8 cellular contexts compared by ENCODE assay signal in the genomic region with DNA sequence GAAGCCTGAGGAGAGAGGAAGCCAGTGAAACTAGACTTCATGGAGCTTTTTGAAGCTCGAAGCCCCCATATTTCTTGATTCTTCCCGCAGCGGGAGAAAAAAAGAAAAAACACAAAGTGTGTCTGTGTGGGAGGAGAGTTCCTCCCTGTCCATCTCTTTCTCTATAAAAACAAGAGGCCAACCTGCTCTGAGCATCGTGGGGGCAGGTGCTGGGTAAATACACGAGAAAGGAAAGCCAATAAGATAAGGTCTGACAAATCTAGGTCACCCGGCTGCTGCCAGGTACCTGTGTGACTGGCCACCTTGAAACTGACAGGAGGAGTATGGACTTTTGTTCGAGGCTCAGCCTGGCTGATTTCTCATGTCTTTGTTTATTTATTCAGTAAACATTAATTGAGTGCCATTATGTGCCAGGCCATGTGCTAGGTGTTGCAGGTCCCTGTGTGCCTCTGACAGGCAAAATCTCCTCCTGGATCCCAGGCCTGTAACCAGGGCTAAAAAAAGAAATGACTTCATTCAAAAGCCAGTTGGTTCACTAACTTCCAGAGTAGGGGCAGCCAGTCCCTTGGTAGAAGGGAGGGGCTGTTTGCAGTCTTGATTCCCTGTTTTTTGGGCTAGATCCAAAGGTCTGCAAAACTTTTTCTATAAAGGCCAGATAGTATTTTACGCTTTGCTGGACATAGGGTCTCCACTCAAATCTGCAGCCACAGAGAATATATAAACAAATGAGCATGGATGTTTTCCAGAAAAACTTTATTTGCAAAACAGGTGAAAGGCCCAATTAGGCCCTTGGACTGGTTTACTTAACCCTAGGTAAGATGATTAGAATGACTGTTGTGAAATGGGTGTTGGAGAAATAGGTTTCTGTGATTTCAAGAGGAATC. TPM values are rescaled to one million over a fixed set of nuclear protein-coding genes. Genes with fewer than 3 reads are reported as not detected.
DNase-seq lines count a peak whose midpoint lies in the region; ATAC-seq, FAIRE-seq and TF ChIP-seq lines count a peak whose summit lies in the region.

No MANE protein-coding gene starts in this region.

- no TSS peak for BruUV-seq in PC-9 (replicated peaks; lab: Mats Ljungman, UMichigan)

- no peaks in the 10 kb centered on the region for H3K36me3 ChIP-seq in PC-9 (ENCODE audit: low read depth)
- H3K36me3 ChIP-seq in pancreas, result no peaks in the 10 kb centered on the region

- no peak overlapping the region for H3K4me3 ChIP-seq in HL-60 (replicated peaks; ENCODE audit: insufficient read depth, low read length)
- peak overlapping the region; percentile 3; the same call in 1 of the 2 replicates for H3K4me3 ChIP-seq in PC-9
- peak overlapping the region in 1 of 4 donors; percentile 5 for H3K4me3 ChIP-seq in pancreas

- CTCF ChIA-PET in PC-9 (lab: Charles Lee), result no interaction called here

- H3K27ac ChIP-seq in HL-60 (replicated peaks) (peak overlapping the region; percentile 47), PC-9 (peak overlapping the region; percentile 81), pancreas (peak overlapping the region; percentile 65 to 83 (median 76))

- peak overlapping the region in 1 of 6 donors; percentile 18 for H3K27ac Mint-ChIP-seq in immature natural killer cell

- H3K27me3 Mint-ChIP-seq in immature natural killer cell (ENCODE audit: low read depth in 3 of 3), result peaks cover 0 to 7% (median 0%) of the 10 kb centered on the region in 3 donors

- TF ChIP-seq CTCF in HL-60 (IDR thresholded peaks at IDR 0.05; ENCODE audit: insufficient read depth, low read length), result no peak
- TF ChIP-seq CTCF in PC-9 (conservative IDR thresholded peaks at IDR 0.05), result no peak
- no peak for TF ChIP-seq CTCF in pancreas (IDR thresholded peaks at IDR 0.05)

- H3K9me3 ChIP-seq in PC-9 (ENCODE audit: insufficient read depth, low read depth) (no peaks in the 10 kb centered on the region), pancreas (no peaks in the 10 kb centered on the region)

- peak; percentile 84 to 90 (median 87) for ATAC-seq in pancreas
- ATAC-seq in GM21619 (IDR thresholded peaks at IDR 0.05; ENCODE audit: unreplicated experiment), result no peak

- H3K9me3 Mint-ChIP-seq in immature natural killer cell, result no peaks in the 10 kb centered on the region

- no peak for FAIRE-seq in pancreas (lab: Jason Lieb, UNC)

- in situ Hi-C loops in KBM-7 (cut with MboI; ENCODE audit: low pct_unique_long_range_greater_than_20kb, low sequenced_read_pairs), result no loop called here

- POLR2A ChIA-PET in PC-9 (lab: Charles Lee; ENCODE audit: unreplicated experiment), result no interaction called here

- WGBS in pancreas, 2 donors, result 5 to 6% methylated on average over 8 of the region's 8 CpGs

- H3K79me2 ChIP-seq in PC-9 (ENCODE audit: low read depth), result peaks cover 12% of the 10 kb centered on the region; the same call in 1 of the 2 replicates

- H3K4me1 ChIP-seq in PC-9 (replicated peaks; ENCODE audit: insufficient read depth), result peaks cover 71% of the 10 kb centered on the region
- H3K4me1 ChIP-seq in pancreas, result peaks cover 73 to 87% (median 80%) of the 10 kb centered on the region in 3 donors

- no peak overlapping the region for H2AFZ ChIP-seq in PC-9

- H3F3A ChIP-seq in PC-9 (ENCODE audit: insufficient read depth, low read depth), result peaks cover 46% of the 10 kb centered on the region

- no peaks in the 10 kb centered on the region for H3K36me3 Mint-ChIP-seq in immature natural killer cell

- H3K9me2 ChIP-seq in PC-9 (ENCODE audit: insufficient read depth), result no peaks in the 10 kb centered on the region

- DNase-seq in HL-60 (ENCODE audit: low read depth in 1 of 2, low spot score in 1 of 2) (no peak), PC-9 (peak in 1 of 2 experiments; percentile 80), fibroblast of peridontal ligament (ENCODE audit: extremely low read depth) (peak; percentile 77), pancreas (peak; percentile 69 to 94 (median 90)), immature natural killer cell (no peak), KBM-7 (no peak)
- DNase-seq in effector CD8-positive, alpha-beta T cell (lab: John Stamatoyannopoulos, UW), result no peak

- H3K4me3 Mint-ChIP-seq in immature natural killer cell, result no peak overlapping the region

- H3K4me2 ChIP-seq in PC-9, result peak overlapping the region; percentile 57

- peaks cover 39 to 51% of the 10 kb centered on the region in 2 donors for H3K4me1 Mint-ChIP-seq in immature natural killer cell

- no peaks in the 10 kb centered on the region for H3K27me3 ChIP-seq in HL-60 (ENCODE audit: insufficient read depth, poor library complexity, severe bottlenecking)
- no peaks in the 10 kb centered on the region for H3K27me3 ChIP-seq in PC-9 (ENCODE audit: insufficient read depth, low read depth)
- no peaks in the 10 kb centered on the region for H3K27me3 ChIP-seq in pancreas

- H4K20me1 ChIP-seq in PC-9 (ENCODE audit: insufficient read depth), result no peaks in the 10 kb centered on the region

- intact Hi-C loops in PC-9 (cut with micrococcal nuclease; ENCODE audit: unreplicated experiment) (loop anchor here (2.0 kb wide), 1 partner anchor 36 kb away; the partner anchor contains the start of gene YPEL2), pancreas (cut with DNase I) (loop anchor here in 1 of 3 donors (5.0 kb wide), 1 partner anchor 35 kb away; the partner anchor contains the start of gene YPEL2)

RNA-seq across cellular contexts. Expression of gene YPEL2, which starts 35.6 kb away (rescaled TPM):
- total RNA-seq in PC-9 (2021) (11.6 and 12.9 TPM in 2 replicates), pancreas (10 to 100 TPM in 5 of 6 donors, 1 to 10 TPM in 1; 9.1 to 28.7 (median 13.6) TPM)
- polyA plus RNA-seq in pancreas (1 to 10 TPM; 6.7 to 8.7 TPM), immature natural killer cell (10 to 100 TPM in 2 of 3 donors, 1 to 10 TPM in 1; 5.6 to 13.0 (median 11.0) TPM)

Comparison
In these comparisons a context has a peak if more than half of its experiments do, and no peak if none do; other contexts are left out.
1. DNase-seq: peak in fibroblast of peridontal ligament (single experiment) and pancreas (6 of 6); none in HL-60 (0 of 2), effector CD8-positive, alpha-beta T cell (single experiment), immature natural killer cell (0 of 3) and KBM-7 (single experiment).
2. Peak in every context shown above with its lines, with median percentiles within 50 percentile points of each other: H3K27ac ChIP-seq.